In the genomic region with DNA sequence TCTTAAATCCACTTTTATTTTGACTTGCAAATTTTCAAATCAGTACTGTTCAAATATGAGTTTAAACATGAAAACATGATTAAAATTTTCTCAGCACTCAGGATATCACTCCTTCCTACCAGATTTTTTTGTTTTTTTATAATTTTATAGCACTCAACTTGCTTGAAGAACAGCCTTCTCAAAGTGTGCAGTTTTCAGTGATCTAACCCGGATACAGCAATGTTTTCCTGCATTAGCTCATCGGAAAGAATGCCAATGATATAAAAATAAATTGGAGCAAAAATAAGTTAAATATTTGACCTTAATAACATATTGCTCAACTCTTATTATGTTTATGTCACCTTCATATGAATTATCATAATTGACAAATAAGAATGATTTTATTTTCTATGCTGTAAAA, we compare ENCODE assay signal across 17 cellular contexts.
"Had no signal": no experiment of that assay in that cellular context is flagged by ENCODE, and none has a peak within 500 bp of the region (broad histone marks: within the 10 kb centered on the region; RNA-seq: fewer than 3 reads in every experiment).

No MANE protein-coding gene starts in this region.

- H3K36me3 Mint-ChIP-seq: naive B cell had no signal

- H3K27me3 Mint-ChIP-seq: effector memory CD8-positive, alpha-beta T cell; naive B cell had no signal

- H3K4me3 Mint-ChIP-seq: effector memory CD8-positive, alpha-beta T cell; naive B cell; nephron had no signal

- H3K27ac Mint-ChIP-seq: effector memory CD8-positive, alpha-beta T cell; naive B cell; nephron had no signal

- ATAC-seq: effector memory CD8-positive, alpha-beta T cell; gastrocnemius medialis; left lung; lower lobe of right lung; right cardiac atrium had no signal

- DNase-seq: caudate nucleus; cortex of kidney; effector memory CD8-positive, alpha-beta T cell; gastrocnemius medialis; heart right ventricle; hypothalamus; left lung; lower lobe of right lung; mesenchymal stem cell; naive B cell; occipital lobe; right cardiac atrium; stimulated activated CD4-positive, alpha-beta T cell treated with anti-CD3 and anti-CD28 coated beads, Interleukin-2, amount 100 ng/mL, for 48 hours; stimulated activated naive CD4-positive, alpha-beta T cell treated with Interleukin-2 at 50 U/mL for 16 hours; tibial artery; upper lobe of left lung had no signal

- H3K4me1 Mint-ChIP-seq: naive B cell had no signal
